ENCODE assay signal across 1 cellular context in the genomic region with DNA sequence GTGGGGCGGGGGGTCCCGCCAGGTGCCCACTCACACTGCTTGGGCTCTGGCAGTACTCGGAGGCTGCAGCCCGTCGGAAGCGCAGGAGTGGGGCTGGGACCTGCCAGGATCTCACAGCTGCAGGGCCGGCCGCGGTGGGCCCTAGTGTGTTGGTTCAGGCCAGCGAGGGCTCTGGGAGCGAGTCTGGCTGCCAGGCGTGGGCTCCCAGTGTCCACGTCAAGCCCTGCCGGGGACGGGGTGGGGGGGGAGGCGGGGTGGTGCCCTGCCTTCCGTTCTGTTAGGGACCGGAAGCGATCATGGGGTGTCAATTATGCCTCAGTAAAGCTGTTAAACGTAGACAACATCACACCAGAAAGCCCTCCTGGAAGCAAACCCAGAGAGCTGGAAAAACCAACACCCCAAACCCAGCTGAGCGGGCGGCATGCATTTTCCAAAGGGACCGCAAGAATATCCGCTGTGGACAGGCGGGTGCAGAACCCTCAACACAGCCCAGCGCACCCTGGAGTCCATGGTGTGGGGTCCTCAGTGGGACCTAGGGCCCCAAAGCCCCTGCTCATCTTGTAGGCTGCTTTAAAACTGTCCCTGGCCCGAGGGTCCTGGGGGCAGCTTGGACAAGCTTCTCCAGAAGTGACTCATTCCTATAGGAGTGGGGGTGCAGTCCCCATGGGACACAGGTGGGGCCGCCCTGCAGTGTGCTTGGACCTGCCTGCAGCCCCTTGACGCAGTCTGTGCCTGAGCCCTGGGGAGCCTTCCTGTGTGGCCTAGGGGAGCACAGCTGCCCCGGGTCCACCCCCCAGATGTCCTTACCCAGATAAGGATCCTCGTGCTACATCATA.
TF ChIP-seq lines count a peak whose summit lies in the region.

No MANE protein-coding gene starts in this region.

TF ChIP-seq in IMR-90, 13 proteins besides CTCF, POLR2A, EP300 and RAD21 (continued from another document):
- TF ChIP-seq SMC3 (IDR thresholded peaks at IDR 0.05; ENCODE audit: low read depth, low read length): no peak
- no peak for TF ChIP-seq CHD1 (IDR thresholded peaks at IDR 0.05; ENCODE audit: low read depth, low read length)
- no peak for TF ChIP-seq CEBPB (IDR thresholded peaks at IDR 0.05; ENCODE audit: low read depth, low read length)
- no peak for TF ChIP-seq RCOR1 (IDR thresholded peaks at IDR 0.05; ENCODE audit: insufficient replicate concordance, low read length)
- no peak for TF ChIP-seq NFE2L2 (IDR thresholded peaks at IDR 0.05; ENCODE audit: low read depth, low read length)
- no peak for TF ChIP-seq RFX5 (IDR thresholded peaks at IDR 0.05; ENCODE audit: low read depth, low read length)
- TF ChIP-seq, protein P1, sequence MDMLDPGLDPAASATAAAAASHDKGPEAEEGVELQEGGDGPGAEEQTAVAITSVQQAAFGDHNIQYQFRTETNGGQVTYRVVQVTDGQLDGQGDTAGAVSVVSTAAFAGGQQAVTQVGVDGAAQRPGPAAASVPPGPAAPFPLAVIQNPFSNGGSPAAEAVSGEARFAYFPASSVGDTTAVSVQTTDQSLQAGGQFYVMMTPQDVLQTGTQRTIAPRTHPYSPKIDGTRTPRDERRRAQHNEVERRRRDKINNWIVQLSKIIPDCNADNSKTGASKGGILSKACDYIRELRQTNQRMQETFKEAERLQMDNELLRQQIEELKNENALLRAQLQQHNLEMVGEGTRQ (IDR thresholded peaks at IDR 0.05; ENCODE audit: low read depth, low read length): no peak
- no peak for TF ChIP-seq BHLHE40 (IDR thresholded peaks at IDR 0.05; ENCODE audit: low read depth, low read length)
- TF ChIP-seq MAZ (IDR thresholded peaks at IDR 0.05; ENCODE audit: borderline replicate concordance, low read depth, low read length): no peak
- TF ChIP-seq MXI1 (IDR thresholded peaks at IDR 0.05; ENCODE audit: borderline replicate concordance, low read depth, low read length): no peak
- TF ChIP-seq FOS (IDR thresholded peaks at IDR 0.05; ENCODE audit: low read depth, low read length): no peak
TF ChIP-seq in IMR-90: peak in this region for 0.
